8 cellular contexts compared by ENCODE assay signal in genomic region chr11:117180661-117181585, GRCh38. TPM values are rescaled to one million over a fixed set of nuclear protein-coding genes. Genes with fewer than 3 reads are reported as not detected.
DNase-seq lines count a peak whose midpoint lies in the region; ATAC-seq, FAIRE-seq and TF ChIP-seq lines count a peak whose summit lies in the region.

No MANE protein-coding gene starts in this region.

- no peaks in the 10 kb centered on the region for H3K9me3 ChIP-seq in endothelial cell of umbilical vein (replicated peaks; ENCODE audit: control insufficient read depth, insufficient read depth, low read length)
- no peaks in the 10 kb centered on the region for H3K9me3 ChIP-seq in muscle layer of colon (ENCODE audit: low read length)

- H3K27me3 Mint-ChIP-seq in activated CD8-positive, alpha-beta memory T cell treated with anti-CD3 and anti-CD28 coated beads, Interleukin-2, amount 10 ng/mL, durations not matched to agents 7 days and 5 days = no peaks in the 10 kb centered on the region

- no peak overlapping the region for H3K27ac Mint-ChIP-seq in activated CD8-positive, alpha-beta memory T cell treated with anti-CD3 and anti-CD28 coated beads, Interleukin-2, amount 10 ng/mL, durations not matched to agents 7 days and 5 days

- no peak for ATAC-seq in activated CD8-positive, alpha-beta memory T cell treated with anti-CD3 and anti-CD28 coated beads, Interleukin-2, amount 10 ng/mL, durations not matched to agents 7 days and 5 days

- no peak for TF ChIP-seq POLR2A in endothelial cell of umbilical vein (IDR thresholded peaks at IDR 0.05; ENCODE audit: low read depth, low read length)

- CTCF ChIA-PET in activated CD8-positive, alpha-beta memory T cell treated with anti-CD3 and anti-CD28 coated beads, Interleukin-2, amount 10 ng/mL, durations not matched to agents 7 days and 5 days (lab: Charles Lee) = interaction anchor here (0.9 to 5.4 kb wide), 12 partner anchors 9 to 326 kb away, joined by 3 to 108 read pairs (median 4); partner anchors contain the start of genes PAFAH1B2, PCSK7 and RNF214
- CTCF ChIA-PET in endothelial cell of umbilical vein (lab: Charles Lee) = interaction anchor here (0.7 to 5.8 kb wide), 19 partner anchors 8 to 390 kb away, joined by 3 to 90 read pairs (median 4); partner anchors contain the start of genes APOA5, PAFAH1B2, PCSK7 and RNF214

- H3K4me3 ChIP-seq in GM12875 (ENCODE audit: low read depth, low read length) (no peak overlapping the region), endothelial cell of umbilical vein (replicated peaks in 1 of 3; ENCODE audit: insufficient read depth in 1 of 3, low read depth in 1 of 3, low read length in 3 of 3) (no peak overlapping the region), muscle layer of colon (ENCODE audit: low read depth in 1 of 2, low read length in 2 of 2) (peak overlapping the region in 1 of 2 donors; percentile 45)

- TF ChIP-seq CTCF in GM12875 (IDR thresholded peaks at IDR 0.05; ENCODE audit: borderline replicate concordance, insufficient read depth, low read depth, low read length) (peak; percentile 93), endothelial cell of umbilical vein (IDR thresholded peaks at IDR 0.05; ENCODE audit: extremely low read depth in 1 of 2, insufficient read depth in 1 of 2, low read depth in 1 of 2, low read length in 2 of 2) (peak; percentile 73 to 94)

- H3K9me1 ChIP-seq in endothelial cell of umbilical vein (replicated peaks; ENCODE audit: control insufficient read depth, extremely low read depth, insufficient read depth, low read length) = no peaks in the 10 kb centered on the region

- no peaks in the 10 kb centered on the region for H3K27me3 ChIP-seq in endothelial cell of umbilical vein (ENCODE audit: control insufficient read depth in 2 of 2, insufficient read depth in 2 of 2, low read length in 2 of 2)
- H3K27me3 ChIP-seq in muscle layer of colon (ENCODE audit: control insufficient read depth in 1 of 2, insufficient read depth in 2 of 2, low read length in 2 of 2) = no peaks in the 10 kb centered on the region

- no peak overlapping the region for H3K4me2 ChIP-seq in endothelial cell of umbilical vein (ENCODE audit: insufficient read depth, low read length)

- intact Hi-C loops in endothelial cell of umbilical vein (cut with micrococcal nuclease) = loop anchor here (1.0 kb wide), 2 partner anchors 45 to 50 kb away; no protein-coding TSS in a partner anchor

- H3K4me1 Mint-ChIP-seq in activated CD8-positive, alpha-beta memory T cell treated with anti-CD3 and anti-CD28 coated beads, Interleukin-2, amount 10 ng/mL, durations not matched to agents 7 days and 5 days = peaks cover 30% of the 10 kb centered on the region

- no peaks in the 10 kb centered on the region for H4K20me1 ChIP-seq in endothelial cell of umbilical vein (replicated peaks; ENCODE audit: control insufficient read depth, extremely low read depth, insufficient read depth, low read length)

- BruUV-seq in endothelial cell of umbilical vein (replicated peaks; lab: Mats Ljungman, UMichigan) = no TSS peak

- H3K4me1 ChIP-seq in endothelial cell of umbilical vein (ENCODE audit: control insufficient read depth, extremely low read depth, insufficient read depth, low read length) = peaks cover 18% of the 10 kb centered on the region
- H3K4me1 ChIP-seq in muscle layer of colon (ENCODE audit: insufficient read depth, low read length) = peaks cover 30% of the 10 kb centered on the region

- H2AFZ ChIP-seq in endothelial cell of umbilical vein (ENCODE audit: low read depth, low read length) = peak overlapping the region; percentile 16

- H3K9ac ChIP-seq in endothelial cell of umbilical vein (replicated peaks; ENCODE audit: extremely low read depth, insufficient read depth, low read length) = no peak overlapping the region
- H3K9ac ChIP-seq in muscle layer of colon (ENCODE audit: low read length) = no peak overlapping the region

- no peak overlapping the region for H3K27ac ChIP-seq in endothelial cell of umbilical vein (ENCODE audit: insufficient read depth, low read depth, low read length)
- H3K27ac ChIP-seq in muscle layer of colon (ENCODE audit: low read depth, low read length) = peak overlapping the region; percentile 32

- dilution Hi-C loops in endothelial cell of umbilical vein (cut with MboI; ENCODE audit: extremely low pct_ligation_motif_present, low sequenced_read_pairs) = no loop called here

- peak overlapping the region; percentile 21 for H3K4me3 Mint-ChIP-seq in activated CD8-positive, alpha-beta memory T cell treated with anti-CD3 and anti-CD28 coated beads, Interleukin-2, amount 10 ng/mL, durations not matched to agents 7 days and 5 days

- FAIRE-seq in endothelial cell of umbilical vein (lab: Jason Lieb, UNC) = peak; percentile 81

- H3K36me3 Mint-ChIP-seq in activated CD8-positive, alpha-beta memory T cell treated with anti-CD3 and anti-CD28 coated beads, Interleukin-2, amount 10 ng/mL, durations not matched to agents 7 days and 5 days = no peaks in the 10 kb centered on the region

- no peaks in the 10 kb centered on the region for H3K9me3 Mint-ChIP-seq in activated CD8-positive, alpha-beta memory T cell treated with anti-CD3 and anti-CD28 coated beads, Interleukin-2, amount 10 ng/mL, durations not matched to agents 7 days and 5 days (ENCODE audit: low read depth)

- POLR2A ChIA-PET in endothelial cell of umbilical vein (lab: Charles Lee) = interaction anchor here (0.7 to 1.1 kb wide), 2 partner anchors 46 to 121 kb away, joined by 3 read pairs; no protein-coding TSS in a partner anchor

- peak; percentile 95 for DNase-seq in 8988T
- peak; percentile 25 for DNase-seq in NCI-H510A treated with DMSO at 0.1 percent for 48 hours (lab: John Stamatoyannopoulos, UW)
- DNase-seq in activated CD8-positive, alpha-beta memory T cell treated with anti-CD3 and anti-CD28 coated beads, Interleukin-2, amount 10 ng/mL, durations not matched to agents 7 days and 5 days = peak; percentile 78
- peak; percentile 65 for DNase-seq in endothelial cell of umbilical vein (ENCODE audit: low read depth, low spot score)
- DNase-seq in stimulated activated naive CD4-positive, alpha-beta T cell (lab: John Stamatoyannopoulos, UW) = peak; percentile 12 to 43 (median 28)
- no peak for DNase-seq in NCI-H345 (lab: John Stamatoyannopoulos, UW)

- no peaks in the 10 kb centered on the region for H3K79me2 ChIP-seq in endothelial cell of umbilical vein (ENCODE audit: control insufficient read depth, insufficient read depth, low read length)

- H3K36me3 ChIP-seq in endothelial cell of umbilical vein (ENCODE audit: control insufficient read depth in 2 of 2, extremely low read depth in 1 of 2, insufficient read depth in 2 of 2, low read length in 2 of 2) (peaks cover 0 to 5% of the 10 kb centered on the region in 2 experiments), muscle layer of colon (ENCODE audit: insufficient read depth, low read length) (peaks cover 22% of the 10 kb centered on the region)

RNA-seq across cellular contexts. Expression of gene SIDT2, which starts 2.4 kb away (rescaled TPM):
- 10 to 100 TPM; 18.9 to 21.3 TPM for total RNA-seq in activated CD8-positive, alpha-beta memory T cell treated with anti-CD3 and anti-CD28 coated beads, Interleukin-2, amount 10 ng/mL, durations not matched to agents 7 days and 5 days
- 26.0 and 28.7 TPM in 2 replicates for total RNA-seq in endothelial cell of umbilical vein
- 34.5 and 37.5 TPM in 2 replicates for polyA plus RNA-seq in endothelial cell of umbilical vein
- 24.3 and 24.5 TPM in 2 replicates for polyA plus RNA-seq in endothelial cell of umbilical vein (2011; cell fraction: cytosol; rRNA removed)
- 72.1 and 94.6 TPM in 2 replicates for polyA plus RNA-seq in endothelial cell of umbilical vein (2011; cell fraction: nucleus; rRNA removed)
- 22.7 and 30.0 TPM in 2 replicates for polyA plus RNA-seq in endothelial cell of umbilical vein (2012)
- polyA minus RNA-seq in endothelial cell of umbilical vein = 45.0 and 75.7 TPM in 2 replicates
- 8.9 TPM for polyA minus RNA-seq in endothelial cell of umbilical vein (2011; cell fraction: cytosol; rRNA and poly(A)+ RNA removed)
- 43.7 and 44.1 TPM in 2 replicates for polyA minus RNA-seq in endothelial cell of umbilical vein (2011; cell fraction: nucleus; rRNA and poly(A)+ RNA removed)

RNA-seq across cellular contexts. Expression of gene TAGLN, which starts 18.2 kb away (rescaled TPM):
- total RNA-seq in activated CD8-positive, alpha-beta memory T cell treated with anti-CD3 and anti-CD28 coated beads, Interleukin-2, amount 10 ng/mL, durations not matched to agents 7 days and 5 days = 1 to 10 TPM; 2.3 to 2.7 TPM
- 17.9 and 20.8 TPM in 2 replicates for total RNA-seq in endothelial cell of umbilical vein
- 113 and 159 TPM in 2 replicates for polyA plus RNA-seq in endothelial cell of umbilical vein
- 165 and 174 TPM in 2 replicates for polyA plus RNA-seq in endothelial cell of umbilical vein (2011; cell fraction: cytosol; rRNA removed)
- polyA plus RNA-seq in endothelial cell of umbilical vein (2011; cell fraction: nucleus; rRNA removed) = 80.4 and 84.5 TPM in 2 replicates
- 49.4 and 88.3 TPM in 2 replicates for polyA plus RNA-seq in endothelial cell of umbilical vein (2012)
- polyA minus RNA-seq in endothelial cell of umbilical vein = 59.3 and 82.9 TPM in 2 replicates
- polyA minus RNA-seq in endothelial cell of umbilical vein (2011; cell fraction: cytosol; rRNA and poly(A)+ RNA removed) = 3.1 TPM
- polyA minus RNA-seq in endothelial cell of umbilical vein (2011; cell fraction: nucleus; rRNA and poly(A)+ RNA removed) = 11.1 and 15.0 TPM in 2 replicates

RNA-seq across cellular contexts. Expression of gene PAFAH1B2, which starts 36.8 kb away (rescaled TPM):
- total RNA-seq in activated CD8-positive, alpha-beta memory T cell treated with anti-CD3 and anti-CD28 coated beads, Interleukin-2, amount 10 ng/mL, durations not matched to agents 7 days and 5 days = 10 to 100 TPM; 54.5 to 66.4 TPM
- total RNA-seq in endothelial cell of umbilical vein = 128 and 130 TPM in 2 replicates
- 29.1 and 34.2 TPM in 2 replicates for polyA plus RNA-seq in endothelial cell of umbilical vein
- 47.4 and 49.2 TPM in 2 replicates for polyA plus RNA-seq in endothelial cell of umbilical vein (2011; cell fraction: cytosol; rRNA removed)
- polyA plus RNA-seq in endothelial cell of umbilical vein (2011; cell fraction: nucleus; rRNA removed) = 32.4 and 35.7 TPM in 2 replicates
- polyA plus RNA-seq in endothelial cell of umbilical vein (2012) = 52.6 and 63.5 TPM in 2 replicates
- 167 and 180 TPM in 2 replicates for polyA minus RNA-seq in endothelial cell of umbilical vein
- 43.7 TPM for polyA minus RNA-seq in endothelial cell of umbilical vein (2011; cell fraction: cytosol; rRNA and poly(A)+ RNA removed)
- polyA minus RNA-seq in endothelial cell of umbilical vein (2011; cell fraction: nucleus; rRNA and poly(A)+ RNA removed) = 31.8 and 46.3 TPM in 2 replicates

RNA-seq across cellular contexts. Expression of gene PCSK7, which starts 51.0 kb away (rescaled TPM):
- 100 to 1,000 TPM; 121 to 140 TPM for total RNA-seq in activated CD8-positive, alpha-beta memory T cell treated with anti-CD3 and anti-CD28 coated beads, Interleukin-2, amount 10 ng/mL, durations not matched to agents 7 days and 5 days
- total RNA-seq in endothelial cell of umbilical vein = 68.0 and 72.7 TPM in 2 replicates
- polyA plus RNA-seq in endothelial cell of umbilical vein = 40.8 and 43.2 TPM in 2 replicates
- 35.5 and 39.8 TPM in 2 replicates for polyA plus RNA-seq in endothelial cell of umbilical vein (2011; cell fraction: cytosol; rRNA removed)
- 123 and 126 TPM in 2 replicates for polyA plus RNA-seq in endothelial cell of umbilical vein (2011; cell fraction: nucleus; rRNA removed)
- polyA plus RNA-seq in endothelial cell of umbilical vein (2012) = 40.9 and 41.6 TPM in 2 replicates
- 58.7 and 60.5 TPM in 2 replicates for polyA minus RNA-seq in endothelial cell of umbilical vein
- 13.3 TPM for polyA minus RNA-seq in endothelial cell of umbilical vein (2011; cell fraction: cytosol; rRNA and poly(A)+ RNA removed)
- 45.2 and 48.0 TPM in 2 replicates for polyA minus RNA-seq in endothelial cell of umbilical vein (2011; cell fraction: nucleus; rRNA and poly(A)+ RNA removed)

RNA-seq across cellular contexts. Expression of gene RNF214, which starts 51.5 kb away (rescaled TPM):
- 10 to 100 TPM; 18.5 to 20.5 TPM for total RNA-seq in activated CD8-positive, alpha-beta memory T cell treated with anti-CD3 and anti-CD28 coated beads, Interleukin-2, amount 10 ng/mL, durations not matched to agents 7 days and 5 days
- 26.1 and 28.2 TPM in 2 replicates for total RNA-seq in endothelial cell of umbilical vein
- 24.3 and 26.1 TPM in 2 replicates for polyA plus RNA-seq in endothelial cell of umbilical vein
- 14.3 and 15.1 TPM in 2 replicates for polyA plus RNA-seq in endothelial cell of umbilical vein (2011; cell fraction: cytosol; rRNA removed)
- 32.0 and 34.5 TPM in 2 replicates for polyA plus RNA-seq in endothelial cell of umbilical vein (2011; cell fraction: nucleus; rRNA removed)
- polyA plus RNA-seq in endothelial cell of umbilical vein (2012) = 13.6 and 13.7 TPM in 2 replicates
- polyA minus RNA-seq in endothelial cell of umbilical vein = 32.4 and 34.5 TPM in 2 replicates
- 7.1 TPM for polyA minus RNA-seq in endothelial cell of umbilical vein (2011; cell fraction: cytosol; rRNA and poly(A)+ RNA removed)
- 19.2 and 20.7 TPM in 2 replicates for polyA minus RNA-seq in endothelial cell of umbilical vein (2011; cell fraction: nucleus; rRNA and poly(A)+ RNA removed)
